In genomic region chr17:31858647-31859486, GRCh38 we compare ENCODE assay signal across 8 cellular contexts. TPM values are rescaled to one million over a fixed set of nuclear protein-coding genes. Genes with fewer than 3 reads are reported as not detected.
DNase-seq lines count a peak whose midpoint lies in the region; ATAC-seq, FAIRE-seq and TF ChIP-seq lines count a peak whose summit lies in the region.

Gene COPRS (minus strand): TSS chr17:31859244. CDS start chr17:31859199, 45 bp downstream.

- H3K27ac Mint-ChIP-seq in T-helper 17 cell: peak within 1 kb of the TSS; percentile 88
- H3K27ac Mint-ChIP-seq in progenitor cell of endocrine pancreas: peak within 1 kb of the TSS; percentile 67

- no peaks in the 10 kb centered on the region for H3K27me3 ChIP-seq in upper lobe of left lung

- WGBS in upper lobe of left lung, 2 donors: 0% methylated on average over 9 to 41 of the region's 100 CpGs

- intact Hi-C loops in left cardiac atrium (cut with DNase I): no loop called here

- DNase-seq in DMS53 (lab: John Stamatoyannopoulos, UW): peak; percentile 93
- DNase-seq in H54 (ENCODE audit: insufficient read length, low spot score): peak; percentile 93
- peak; percentile 73 for DNase-seq in NCI-H1092 treated with DMSO at 0.1 percent for 48 hours (lab: John Stamatoyannopoulos, UW)
- peak; percentile 58 to 85 (median 80) for DNase-seq in T-helper 17 cell
- peak; percentile 79 for DNase-seq in amniotic epithelial cell (ENCODE audit: low read depth)
- DNase-seq in left cardiac atrium: peak; percentile 91
- peak; percentile 74 for DNase-seq in progenitor cell of endocrine pancreas (ENCODE audit: low spot score, unreplicated experiment)
- DNase-seq in upper lobe of left lung: peak; percentile 93 to 97

- H3K36me3 Mint-ChIP-seq in T-helper 17 cell (ENCODE audit: low read depth): peaks cover 2% of the 10 kb centered on the region
- peaks cover 10% of the 10 kb centered on the region for H3K36me3 Mint-ChIP-seq in progenitor cell of endocrine pancreas (ENCODE audit: insufficient read depth)

- no peaks in the 10 kb centered on the region for H3K27me3 Mint-ChIP-seq in T-helper 17 cell
- H3K27me3 Mint-ChIP-seq in progenitor cell of endocrine pancreas: no peaks in the 10 kb centered on the region

- peaks cover 15 to 22% (median 16%) of the 10 kb centered on the region in 4 donors for H3K4me1 ChIP-seq in upper lobe of left lung

- H3K4me3 ChIP-seq in upper lobe of left lung: peak within 1 kb of the TSS; percentile 69 to 96 (median 92)

- H3K9me3 Mint-ChIP-seq in progenitor cell of endocrine pancreas (ENCODE audit: low read depth): no peaks in the 10 kb centered on the region

- H3K9me3 ChIP-seq in T-helper 17 cell (ENCODE audit: control insufficient read depth, low read length, poor library complexity, severe bottlenecking) (no peaks in the 10 kb centered on the region), upper lobe of left lung (no peaks in the 10 kb centered on the region)

- ATAC-seq in T-helper 17 cell (peak; percentile 89), left cardiac atrium (peak; percentile 91 to 97), upper lobe of left lung (ENCODE audit: low FRiP score in 2 of 2) (peak; percentile 91 to 95)

- peak within 1 kb of the TSS; percentile 69 to 88 (median 80) for H3K27ac ChIP-seq in upper lobe of left lung

- peak; percentile 94 for TF ChIP-seq POLR2A in H54 (IDR thresholded peaks at IDR 0.05; ENCODE audit: low read depth, low read length)
- peak in 2 of 4 donors; percentile 33 to 56 for TF ChIP-seq POLR2A in upper lobe of left lung (IDR thresholded peaks at IDR 0.05)

- H3K4me3 Mint-ChIP-seq in T-helper 17 cell (peak within 1 kb of the TSS; percentile 93), progenitor cell of endocrine pancreas (ENCODE audit: low read depth) (peak within 1 kb of the TSS; percentile 72)

- peaks cover 16% of the 10 kb centered on the region for H3K4me1 Mint-ChIP-seq in T-helper 17 cell
- H3K4me1 Mint-ChIP-seq in progenitor cell of endocrine pancreas (ENCODE audit: low read depth): peaks cover 18% of the 10 kb centered on the region

- H3K36me3 ChIP-seq in upper lobe of left lung: peaks cover 8 to 38% (median 20%) of the 10 kb centered on the region in 4 donors

- FAIRE-seq in H54 (lab: Jason Lieb, UNC): no peak

- TF ChIP-seq EP300 in upper lobe of left lung (IDR thresholded peaks at IDR 0.05): no peak

- peak; percentile 12 for TF ChIP-seq CTCF in progenitor cell of endocrine pancreas (IDR thresholded peaks at IDR 0.05; ENCODE audit: unreplicated experiment)
- peak in 1 of 6 experiments; percentile 20 for TF ChIP-seq CTCF in upper lobe of left lung (IDR thresholded peaks at IDR 0.05)

RNA-seq across cellular contexts. Expression of gene COPRS, which starts in this region (rescaled TPM):
- 1 to 10 TPM; 3.2 to 3.5 TPM for total RNA-seq in T-helper 17 cell
- total RNA-seq in left cardiac atrium: 10 to 100 TPM; 51.7 to 55.3 TPM
- total RNA-seq in progenitor cell of endocrine pancreas: 33.6 and 37.8 TPM in 2 replicates
- 10 to 100 TPM; 13.6 to 84.8 (median 44.1) TPM for total RNA-seq in upper lobe of left lung

Comparison
In these comparisons a context has a peak if more than half of its experiments do, and no peak if none do; other contexts are left out.
1. Peak in every context shown above with its lines: DNase-seq, ATAC-seq, H3K4me3 ChIP-seq and H3K27ac ChIP-seq.